8 cellular contexts compared by ENCODE assay signal in genomic region chr6:129251669-129252376, GRCh38.
A peak's percentile ranks its signal among the peaks of the same experiment; 100 is the strongest.
DNase-seq lines count a peak whose midpoint lies in the region; ATAC-seq and TF ChIP-seq lines count a peak whose summit lies in the region.

No MANE protein-coding gene starts in this region.

- no peaks in the 10 kb centered on the region for H3K27me3 ChIP-seq in CD4-positive, alpha-beta memory T cell (ENCODE audit: insufficient read depth, low read length)

- ATAC-seq in GM18870 (IDR thresholded peaks at IDR 0.05; ENCODE audit: unreplicated experiment) (peak; percentile 91), HG03066 (IDR thresholded peaks at IDR 0.05; ENCODE audit: low read depth, unreplicated experiment) (peak; percentile 87)
- ATAC-seq in effector memory CD8-positive, alpha-beta T cell (replicated peaks) = peak; percentile 92

- no peak overlapping the region for H3K27ac Mint-ChIP-seq in CD4-positive, alpha-beta memory T cell
- no peak overlapping the region for H3K27ac Mint-ChIP-seq in effector memory CD8-positive, alpha-beta T cell
- peak overlapping the region; percentile 53 for H3K27ac Mint-ChIP-seq in mesothelial cell of epicardium

- no peak overlapping the region for H3K27ac ChIP-seq in CD4-positive, alpha-beta memory T cell (ENCODE audit: low read depth, low read length)

- intact Hi-C loops in CD4-positive, alpha-beta memory T cell (cut with micrococcal nuclease) = loop anchor here (2.0 to 10.0 kb wide), 3 partner anchors 527 to 1785 kb away; no protein-coding TSS in a partner anchor

- H3K9me3 ChIP-seq in CD4-positive, alpha-beta memory T cell (ENCODE audit: control insufficient read depth in 1 of 2, low read length in 2 of 2) = no peaks in the 10 kb centered on the region

- H3K36me3 ChIP-seq in CD4-positive, alpha-beta memory T cell (ENCODE audit: insufficient read depth, low read length) = no peaks in the 10 kb centered on the region

- H3K4me3 Mint-ChIP-seq in CD4-positive, alpha-beta memory T cell = peak overlapping the region in 2 of 8 donors; percentile 10 to 25
- no peak overlapping the region for H3K4me3 Mint-ChIP-seq in effector memory CD8-positive, alpha-beta T cell
- no peak overlapping the region for H3K4me3 Mint-ChIP-seq in mesothelial cell of epicardium

- H3K4me1 Mint-ChIP-seq in CD4-positive, alpha-beta memory T cell = peaks cover 0 to 15% (median 9%) of the 10 kb centered on the region in 4 donors
- peaks cover 0 to 1% of the 10 kb centered on the region in 2 donors for H3K4me1 Mint-ChIP-seq in effector memory CD8-positive, alpha-beta T cell (ENCODE audit: low read depth in 2 of 2)
- H3K4me1 Mint-ChIP-seq in mesothelial cell of epicardium = peaks cover 36% of the 10 kb centered on the region

- peak; percentile 41 to 57 (median 46) for DNase-seq in CD4-positive, alpha-beta memory T cell
- DNase-seq in NCI-H2227 treated with DMSO at 0.1 percent for 48 hours (lab: John Stamatoyannopoulos, UW) (peak; percentile 29), mesothelial cell of epicardium (ENCODE audit: low spot score in 2 of 2, unreplicated experiment in 2 of 2) (peak in 1 of 2 experiments; percentile 63), stromal cell of bone marrow (ENCODE audit: low read depth) (peak; percentile 43)
- DNase-seq in activated CD4-positive, alpha-beta T cell treated with anti-CD3 and anti-CD28 coated beads for 4 hours = peak; percentile 42 to 71
- DNase-seq in effector memory CD8-positive, alpha-beta T cell = peak; percentile 44 to 53 (median 48)

- no peaks in the 10 kb centered on the region for H3K9me3 Mint-ChIP-seq in CD4-positive, alpha-beta memory T cell
- no peaks in the 10 kb centered on the region for H3K9me3 Mint-ChIP-seq in effector memory CD8-positive, alpha-beta T cell
- no peaks in the 10 kb centered on the region for H3K9me3 Mint-ChIP-seq in mesothelial cell of epicardium

- CTCF ChIA-PET in CD4-positive, alpha-beta memory T cell (lab: Charles Lee; ENCODE audit: partially characterized antibody) = interaction anchor here (0.9 to 2.5 kb wide), 16 partner anchors 8 to 1514 kb away, joined by 3 to 11 read pairs (median 4); no protein-coding TSS in a partner anchor

- no peaks in the 10 kb centered on the region for H3K36me3 Mint-ChIP-seq in CD4-positive, alpha-beta memory T cell
- no peaks in the 10 kb centered on the region for H3K36me3 Mint-ChIP-seq in effector memory CD8-positive, alpha-beta T cell (ENCODE audit: insufficient read depth)
- peaks cover 5% of the 10 kb centered on the region for H3K36me3 Mint-ChIP-seq in mesothelial cell of epicardium

- no peak overlapping the region for H3K4me3 ChIP-seq in CD4-positive, alpha-beta memory T cell (ENCODE audit: low read length in 2 of 2)

- TF ChIP-seq CTCF in mesothelial cell of epicardium (IDR thresholded peaks at IDR 0.05; ENCODE audit: unreplicated experiment) = peak; percentile 87

- POLR2A ChIA-PET in CD4-positive, alpha-beta memory T cell (lab: Charles Lee; ENCODE audit: partially characterized antibody) = no interaction called here

- peaks cover 16 to 22% of the 10 kb centered on the region in 2 donors for H3K27me3 Mint-ChIP-seq in CD4-positive, alpha-beta memory T cell
- peaks cover 20 to 50% of the 10 kb centered on the region in 2 donors for H3K27me3 Mint-ChIP-seq in effector memory CD8-positive, alpha-beta T cell
- H3K27me3 Mint-ChIP-seq in mesothelial cell of epicardium (ENCODE audit: low read depth) = no peaks in the 10 kb centered on the region

- H3K4me1 ChIP-seq in CD4-positive, alpha-beta memory T cell (ENCODE audit: insufficient read depth, low read length) = peaks cover 5% of the 10 kb centered on the region
